16 cellular contexts compared by ENCODE assay signal in the genomic region with DNA sequence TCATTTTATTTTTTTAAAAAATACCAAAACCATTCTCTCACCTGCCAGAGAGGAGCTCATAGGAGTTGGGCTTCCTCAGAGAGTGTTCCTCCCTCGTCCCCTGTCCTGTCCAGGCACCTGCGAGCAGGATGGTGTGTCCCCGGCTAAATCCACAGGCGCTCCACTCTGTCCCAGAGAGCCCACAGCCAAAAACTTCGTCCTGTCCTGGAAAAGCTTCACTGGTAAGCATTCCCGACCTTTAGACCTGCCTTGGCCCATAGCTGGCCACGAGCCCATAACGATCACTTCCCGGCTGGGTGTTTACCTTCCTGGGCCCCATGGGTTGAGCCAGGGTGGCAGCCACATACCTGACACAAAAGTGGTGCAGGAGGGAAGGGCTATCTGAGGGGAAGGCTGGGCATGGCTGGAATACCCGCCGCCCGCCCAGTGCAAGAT. TPM values are rescaled to one million over a fixed set of nuclear protein-coding genes. Genes with fewer than 3 reads are reported as not detected.
DNase-seq lines count a peak whose midpoint lies in the region; ATAC-seq and TF ChIP-seq lines count a peak whose summit lies in the region.
"Had no signal": no experiment of that assay in that cellular context is flagged by ENCODE, and none has a peak within 500 bp of the region (broad histone marks: within the 10 kb centered on the region; RNA-seq: fewer than 3 reads in every experiment).

A gene with protein sequence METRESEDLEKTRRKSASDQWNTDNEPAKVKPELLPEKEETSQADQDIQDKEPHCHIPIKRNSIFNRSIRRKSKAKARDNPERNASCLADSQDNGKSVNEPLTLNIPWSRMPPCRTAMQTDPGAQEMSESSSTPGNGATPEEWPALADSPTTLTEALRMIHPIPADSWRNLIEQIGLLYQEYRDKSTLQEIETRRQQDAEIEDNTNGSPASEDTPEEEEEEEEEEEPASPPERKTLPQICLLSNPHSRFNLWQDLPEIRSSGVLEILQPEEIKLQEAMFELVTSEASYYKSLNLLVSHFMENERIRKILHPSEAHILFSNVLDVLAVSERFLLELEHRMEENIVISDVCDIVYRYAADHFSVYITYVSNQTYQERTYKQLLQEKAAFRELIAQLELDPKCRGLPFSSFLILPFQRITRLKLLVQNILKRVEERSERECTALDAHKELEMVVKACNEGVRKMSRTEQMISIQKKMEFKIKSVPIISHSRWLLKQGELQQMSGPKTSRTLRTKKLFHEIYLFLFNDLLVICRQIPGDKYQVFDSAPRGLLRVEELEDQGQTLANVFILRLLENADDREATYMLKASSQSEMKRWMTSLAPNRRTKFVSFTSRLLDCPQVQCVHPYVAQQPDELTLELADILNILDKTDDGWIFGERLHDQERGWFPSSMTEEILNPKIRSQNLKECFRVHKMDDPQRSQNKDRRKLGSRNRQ (minus strand): TSS at position 230 of the 435 bp plus-strand sequence. CDS start 38,366 bp downstream, outside the sequence.

- H3K4me3 ChIP-seq in spleen, result no peak within 1 kb of the TSS

- peaks cover 5 to 20% (median 15%) of the 10 kb centered on the region in 6 donors for H3K4me1 ChIP-seq in spleen

- 90 to 95% (median 93%) methylated on average over 9 to 12 of the region's 12 CpGs for WGBS in spleen, 5 donors

- no peak for ATAC-seq in HG03159 (IDR thresholded peaks at IDR 0.05; ENCODE audit: unreplicated experiment)
- ATAC-seq in GM21381 (IDR thresholded peaks at IDR 0.05; ENCODE audit: unreplicated experiment), result no peak

- H3K27me3 ChIP-seq in spleen (replicated peaks in 1 of 7), result no peaks in the 10 kb centered on the region

- TF ChIP-seq POLR2A in spleen (IDR thresholded peaks at IDR 0.05), result no peak

- H3K36me3 ChIP-seq in spleen, result no peaks in the 10 kb centered on the region

- intact Hi-C loops in spleen (cut with DNase I; ENCODE audit: low total_unique reads), result no loop called here

- peak; percentile 81 for DNase-seq in HuH-7 (ENCODE audit: low spot score)
- DNase-seq in cerebellum (ENCODE audit: low spot score), result no peak
- peak; percentile 76 for DNase-seq in mesenteric fat pad (ENCODE audit: low spot score)
- DNase-seq in spleen, result peak; percentile 58
- DNase-seq in activated gamma-delta T cell treated with Interleukin-2 at 50 U/mL for 16 hours, result no peak
- DNase-seq in NCI-H2171 (lab: John Stamatoyannopoulos, UW), result no peak
- DNase-seq: activated CD4-positive, alpha-beta T cell treated with anti-CD3 and anti-CD28 coated beads for 48 hours; activated T-cell treated with anti-CD3 and anti-CD28 coated beads for 4 hours; DMS153; Karpas-422; NCI-H1417; NCI-H446 treated with DMSO at 0.1 percent for 48 hours; T1000 had no signal

- peaks cover 0 to 9% (median 0%) of the 10 kb centered on the region in 8 donors for H3K9me3 ChIP-seq in spleen

- H3K27ac ChIP-seq in spleen, result peak within 1 kb of the TSS in 2 of 8 donors; percentile 28 to 45
- H3K27ac ChIP-seq: HL-60 had no signal

- no peak for TF ChIP-seq CTCF in spleen (IDR thresholded peaks at IDR 0.05 in 8 of 11, conservative IDR thresholded peaks at IDR 0.05 in 3 of 11)

RNA-seq across cellular contexts. Expression of the gene that starts here (rescaled TPM):
- total RNA-seq in cerebellum (12.2 TPM), mesenteric fat pad (0.35 TPM), spleen (under 1 TPM in 3 of 7 donors, not detected in 4; 0.23 to 0.79 (median 0.43) TPM)
- polyA plus RNA-seq in spleen, result under 1 TPM in 2 of 3 donors, not detected in 1; 0.26 to 0.45 TPM

Comparison
In these comparisons a context has a peak if more than half of its experiments do, and no peak if none do; other contexts are left out.
1. Peak in DNase-seq in mesenteric fat pad; RNA of the gene not detected or under 1 TPM.
2. Peak in DNase-seq in spleen; RNA of the gene not detected or under 1 TPM.